ENCODE assay signal across 8 cellular contexts in genomic region chr13:32811297-32811800, GRCh38.
A peak's percentile ranks its signal among the peaks of the same experiment; 100 is the strongest.
DNase-seq lines count a peak whose midpoint lies in the region; ATAC-seq and TF ChIP-seq lines count a peak whose summit lies in the region.

No MANE protein-coding gene starts in this region.

- in situ Hi-C loops in transverse colon (cut with MboI; ENCODE audit: low pct_ligation_motif_present in 1 of 4, low pct_unique_long_range_greater_than_20kb in 1 of 4, low sequenced_read_pairs in 3 of 4), result no loop called here

- WGBS in transverse colon (ENCODE audit: low coverage in 1 of 2), 2 donors, result 15 to 20% methylated on average over 6 to 7 of the region's 7 CpGs

- H3K27me3 Mint-ChIP-seq in CD8-positive, alpha-beta memory T cell, result peaks cover 12 to 29% of the 10 kb centered on the region in 2 donors
- no peaks in the 10 kb centered on the region for H3K27me3 Mint-ChIP-seq in activated naive CD8-positive, alpha-beta T cell treated with anti-CD3 and anti-CD28 coated beads, Interleukin-2, amount 50 U/mL, for 24 hours

- H3K4me1 ChIP-seq in CD8-positive, alpha-beta memory T cell (ENCODE audit: insufficient read depth, low read length), result peaks cover 9% of the 10 kb centered on the region
- peaks cover 0 to 14% (median 0%) of the 10 kb centered on the region in 4 donors for H3K4me1 ChIP-seq in transverse colon

- peak overlapping the region in 5 of 7 donors; percentile 33 to 64 (median 56) for H3K4me3 Mint-ChIP-seq in CD8-positive, alpha-beta memory T cell
- H3K4me3 Mint-ChIP-seq in activated naive CD8-positive, alpha-beta T cell treated with anti-CD3 and anti-CD28 coated beads, Interleukin-2, amount 50 U/mL, for 24 hours, result no peak overlapping the region

- peaks cover 0 to 4% (median 0%) of the 10 kb centered on the region in 3 donors for H3K36me3 Mint-ChIP-seq in CD8-positive, alpha-beta memory T cell
- H3K36me3 Mint-ChIP-seq in activated naive CD8-positive, alpha-beta T cell treated with anti-CD3 and anti-CD28 coated beads, Interleukin-2, amount 50 U/mL, for 24 hours (ENCODE audit: low read depth), result no peaks in the 10 kb centered on the region

- no peaks in the 10 kb centered on the region for H3K9me3 ChIP-seq in CD8-positive, alpha-beta memory T cell (ENCODE audit: low read length)
- H3K9me3 ChIP-seq in transverse colon (no peaks in the 10 kb centered on the region), WERI-Rb-1 (ENCODE audit: severe bottlenecking) (no peaks in the 10 kb centered on the region)

- DNase-seq in CD8-positive, alpha-beta memory T cell, result peak in 1 of 5 donors; percentile 13
- DNase-seq in GM19240 (ENCODE audit: insufficient read length, low spot score), result peak; percentile 4
- peak; percentile 14 for DNase-seq in activated naive CD8-positive, alpha-beta T cell treated with anti-CD3 and anti-CD28 coated beads, Interleukin-2, amount 50 U/mL, for 24 hours
- peak; percentile 30 for DNase-seq in transverse colon
- no peak for DNase-seq in NCI-H1048 (lab: John Stamatoyannopoulos, UW)
- DNase-seq in central memory CD4-positive, alpha-beta T cell, result no peak
- no peak for DNase-seq in WERI-Rb-1

- no peak overlapping the region for H3K4me3 ChIP-seq in CD8-positive, alpha-beta memory T cell (ENCODE audit: low read length)
- H3K4me3 ChIP-seq in transverse colon, result no peak overlapping the region
- H3K4me3 ChIP-seq in WERI-Rb-1 (ENCODE audit: low read depth, low read length), result no peak overlapping the region

- TF ChIP-seq POLR2A in transverse colon (IDR thresholded peaks at IDR 0.05), result no peak

- no peak overlapping the region for H3K27ac ChIP-seq in CD8-positive, alpha-beta memory T cell (ENCODE audit: low read depth, low read length)
- H3K27ac ChIP-seq in transverse colon (no peak overlapping the region), WERI-Rb-1 (no peak overlapping the region)

- no peak for TF ChIP-seq EP300 in transverse colon (IDR thresholded peaks at IDR 0.05; ENCODE audit: low read depth)

- H3K4me1 Mint-ChIP-seq in CD8-positive, alpha-beta memory T cell, result peaks cover 6 to 9% (median 9%) of the 10 kb centered on the region in 3 donors
- peaks cover 8% of the 10 kb centered on the region for H3K4me1 Mint-ChIP-seq in activated naive CD8-positive, alpha-beta T cell treated with anti-CD3 and anti-CD28 coated beads, Interleukin-2, amount 50 U/mL, for 24 hours

- intact Hi-C loops in transverse colon (cut with DNase I; ENCODE audit: low total_unique reads), result loop anchor here (5.0 kb wide), 1 partner anchor 881 kb away; no protein-coding TSS in a partner anchor

- H3K36me3 ChIP-seq in CD8-positive, alpha-beta memory T cell (ENCODE audit: insufficient read depth, low read length), result no peaks in the 10 kb centered on the region
- H3K36me3 ChIP-seq in transverse colon, result no peaks in the 10 kb centered on the region
- no peaks in the 10 kb centered on the region for H3K36me3 ChIP-seq in WERI-Rb-1

- H3K9me3 Mint-ChIP-seq in CD8-positive, alpha-beta memory T cell, result peaks cover 3 to 6% (median 4%) of the 10 kb centered on the region in 5 donors
- H3K9me3 Mint-ChIP-seq in activated naive CD8-positive, alpha-beta T cell treated with anti-CD3 and anti-CD28 coated beads, Interleukin-2, amount 50 U/mL, for 24 hours, result peaks cover 10% of the 10 kb centered on the region

- TF ChIP-seq CTCF in transverse colon (IDR thresholded peaks at IDR 0.05) (no peak), WERI-Rb-1 (IDR thresholded peaks at IDR 0.05; ENCODE audit: low read depth, low read length) (no peak)

- H3K27ac Mint-ChIP-seq in CD8-positive, alpha-beta memory T cell, result peak overlapping the region in 1 of 8 donors; percentile 12
- H3K27ac Mint-ChIP-seq in activated naive CD8-positive, alpha-beta T cell treated with anti-CD3 and anti-CD28 coated beads, Interleukin-2, amount 50 U/mL, for 24 hours, result peak overlapping the region; percentile 14

- POLR2A ChIA-PET in CD8-positive, alpha-beta memory T cell (lab: Charles Lee), result no interaction called here

- peak; percentile 56 for ATAC-seq in HG03520 (IDR thresholded peaks at IDR 0.05; ENCODE audit: unreplicated experiment)
- ATAC-seq in activated naive CD8-positive, alpha-beta T cell treated with anti-CD3 and anti-CD28 coated beads, Interleukin-2, amount 50 U/mL, for 24 hours, result peak; percentile 68

- CTCF ChIA-PET in CD8-positive, alpha-beta memory T cell (lab: Charles Lee), result no interaction called here

- no peaks in the 10 kb centered on the region for H3K27me3 ChIP-seq in CD8-positive, alpha-beta memory T cell (ENCODE audit: insufficient read depth, low read length, poor library complexity, severe bottlenecking)
- H3K27me3 ChIP-seq in transverse colon (no peaks in the 10 kb centered on the region), WERI-Rb-1 (ENCODE audit: insufficient read depth, low read depth, severe bottlenecking) (no peaks in the 10 kb centered on the region)

Comparison
In these comparisons a context has a peak if more than half of its experiments do, and no peak if none do; other contexts are left out.
1. DNase-seq: peak in GM19240 (single experiment), activated naive CD8-positive, alpha-beta T cell treated with anti-CD3 and anti-CD28 coated beads, Interleukin-2, amount 50 U/mL, for 24 hours (single experiment) and transverse colon (single experiment); none in NCI-H1048 (single experiment), central memory CD4-positive, alpha-beta T cell (single experiment) and WERI-Rb-1 (single experiment).